26 cellular contexts compared by ENCODE assay signal in the genomic region with DNA sequence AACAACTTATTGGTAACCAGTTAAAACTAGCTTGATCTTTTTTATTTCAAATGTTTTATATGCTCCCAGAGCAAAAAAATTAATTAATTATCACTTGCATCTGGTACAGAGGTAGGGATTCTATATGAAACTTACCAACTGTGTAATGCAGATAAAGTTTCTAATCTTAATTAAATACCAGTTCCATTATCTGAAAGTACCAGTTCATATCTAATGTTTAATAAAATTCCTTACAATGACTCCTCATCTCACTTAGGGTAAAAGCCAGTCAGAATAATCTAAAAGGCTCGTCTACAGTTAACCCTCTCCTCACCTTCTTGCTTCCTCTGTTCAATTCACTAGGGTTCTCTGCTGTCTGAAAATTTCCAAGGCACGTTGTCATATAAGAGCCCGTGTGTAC.
DNase-seq lines count a peak whose midpoint lies in the region; ATAC-seq, FAIRE-seq and TF ChIP-seq lines count a peak whose summit lies in the region.
"Had no signal": no experiment of that assay in that cellular context is flagged by ENCODE, and none has a peak within 500 bp of the region (broad histone marks: within the 10 kb centered on the region; RNA-seq: fewer than 3 reads in every experiment).

No MANE protein-coding gene starts in this region.

- no peaks in the 10 kb centered on the region for H3K36me3 ChIP-seq in A673 (ENCODE audit: insufficient read depth, low read length, poor library complexity, severe bottlenecking)
- H3K36me3 ChIP-seq: BE2C, BLaER1 had no signal

- TF ChIP-seq CTCF in progenitor cell of endocrine pancreas (IDR thresholded peaks at IDR 0.05; ENCODE audit: unreplicated experiment) (no peak), A673 (conservative IDR thresholded peaks at IDR 0.05; ENCODE audit: low read depth, low read length) (no peak)

- intact Hi-C loops in A673 (cut with micrococcal nuclease; ENCODE audit: unreplicated experiment) = no loop called here

- DNase-seq in progenitor cell of endocrine pancreas (ENCODE audit: low spot score, unreplicated experiment) = no peak
- DNase-seq in A673 (ENCODE audit: low spot score) = no peak
- DNase-seq: ACHN; BE2C; C1 segment of cervical spinal cord; CD4-positive, alpha-beta memory T cell; CD4-positive, CD25-positive, alpha-beta regulatory T cell; CD8-positive, alpha-beta memory T cell; COR-L47; DMS 273 treated with DMSO at 0.1 percent for 48 hours; DMS153; DMS53; DMS79; DND-41; EL; GF-D8 had no signal

- H3K4me1 Mint-ChIP-seq in progenitor cell of endocrine pancreas (ENCODE audit: low read depth) = peaks cover 14% of the 10 kb centered on the region
- H3K4me1 Mint-ChIP-seq: CD14-positive monocyte; CD4-positive, alpha-beta memory T cell; CD4-positive, CD25-positive, alpha-beta regulatory T cell; CD8-positive, alpha-beta memory T cell had no signal

- no peaks in the 10 kb centered on the region for H3K27me3 Mint-ChIP-seq in progenitor cell of endocrine pancreas
- H3K27me3 Mint-ChIP-seq: CD4-positive, alpha-beta memory T cell; CD4-positive, CD25-positive, alpha-beta regulatory T cell; CD8-positive, alpha-beta memory T cell had no signal

- H3K9me3 Mint-ChIP-seq in progenitor cell of endocrine pancreas (ENCODE audit: low read depth) = peaks cover 6% of the 10 kb centered on the region

- no peak overlapping the region for H3K4me3 Mint-ChIP-seq in progenitor cell of endocrine pancreas (ENCODE audit: low read depth)
- H3K4me3 Mint-ChIP-seq: CD14-positive monocyte; CD4-positive, alpha-beta memory T cell; CD4-positive, CD25-positive, alpha-beta regulatory T cell; CD8-positive, alpha-beta memory T cell had no signal

- H3K4me3 ChIP-seq in A673 (ENCODE audit: low read depth, low read length, poor library complexity, severe bottlenecking) = no peak overlapping the region
- H3K4me3 ChIP-seq: A549, BLaER1 had no signal

- CTCF ChIA-PET in A673 (lab: Charles Lee) = no interaction called here

- no peak overlapping the region for H3K27ac ChIP-seq in A673 (ENCODE audit: low read depth, low read length, poor library complexity, severe bottlenecking)
- H3K27ac ChIP-seq: 22Rv1, A549, BLaER1 had no signal

- ATAC-seq in SK-N-SH treated with all-trans-retinoic acid at 6 μM for 48 hours (no peak), HG03378 (IDR thresholded peaks at IDR 0.05; ENCODE audit: unreplicated experiment) (no peak), HG03354 (IDR thresholded peaks at IDR 0.05; ENCODE audit: poor library complexity, severe bottlenecking, unreplicated experiment) (no peak)
- ATAC-seq: A549 had no signal

- FAIRE-seq in G401.6 (lab: Jason Lieb, UNC) = peak; percentile 17
- FAIRE-seq: A549, GM12891, GM19239 had no signal

- no peaks in the 10 kb centered on the region for H3K4me1 ChIP-seq in A673 (ENCODE audit: insufficient read depth, low read length, poor library complexity, severe bottlenecking)
- H3K4me1 ChIP-seq: A549, BE2C, BLaER1 had no signal

- BruUV-seq in A673 (replicated peaks; lab: Mats Ljungman, UMichigan) = no TSS peak

- H3K27me3 ChIP-seq in A673 (replicated peaks; ENCODE audit: insufficient read depth, low read depth, low read length, poor library complexity) = no peaks in the 10 kb centered on the region
- H3K27me3 ChIP-seq: BE2C, BLaER1 had no signal

- H3K27ac Mint-ChIP-seq in progenitor cell of endocrine pancreas = peak overlapping the region; percentile 35
- H3K27ac Mint-ChIP-seq: CD14-positive monocyte; CD4-positive, alpha-beta memory T cell; CD4-positive, CD25-positive, alpha-beta regulatory T cell; CD8-positive, alpha-beta memory T cell had no signal

- POLR2A ChIA-PET in A673 (lab: Charles Lee; ENCODE audit: low non-redundant PET) = no interaction called here

- peaks cover 3% of the 10 kb centered on the region for H3K36me3 Mint-ChIP-seq in progenitor cell of endocrine pancreas (ENCODE audit: insufficient read depth)
- H3K36me3 Mint-ChIP-seq: CD14-positive monocyte; CD4-positive, alpha-beta memory T cell; CD8-positive, alpha-beta memory T cell had no signal

- no peaks in the 10 kb centered on the region for H3K9me3 ChIP-seq in A673 (ENCODE audit: low read depth, low read length, poor library complexity, severe bottlenecking)
- H3K9me3 ChIP-seq: BE2C, BLaER1 had no signal

TF ChIP-seq in SK-N-SH treated with all-trans-retinoic acid at 6 μM for 48 hours, 23 proteins besides CTCF, POLR2A, EP300 and RAD21:
- TF ChIP-seq ISL1 (CRISPR knock-in tag; IDR thresholded peaks at IDR 0.05) (peak; percentile 72), ESRRG (CRISPR knock-in tag; IDR thresholded peaks at IDR 0.05) (no peak), ZFP30 (CRISPR knock-in tag; IDR thresholded peaks at IDR 0.05) (no peak)
- TF ChIP-seq, protein P1, sequence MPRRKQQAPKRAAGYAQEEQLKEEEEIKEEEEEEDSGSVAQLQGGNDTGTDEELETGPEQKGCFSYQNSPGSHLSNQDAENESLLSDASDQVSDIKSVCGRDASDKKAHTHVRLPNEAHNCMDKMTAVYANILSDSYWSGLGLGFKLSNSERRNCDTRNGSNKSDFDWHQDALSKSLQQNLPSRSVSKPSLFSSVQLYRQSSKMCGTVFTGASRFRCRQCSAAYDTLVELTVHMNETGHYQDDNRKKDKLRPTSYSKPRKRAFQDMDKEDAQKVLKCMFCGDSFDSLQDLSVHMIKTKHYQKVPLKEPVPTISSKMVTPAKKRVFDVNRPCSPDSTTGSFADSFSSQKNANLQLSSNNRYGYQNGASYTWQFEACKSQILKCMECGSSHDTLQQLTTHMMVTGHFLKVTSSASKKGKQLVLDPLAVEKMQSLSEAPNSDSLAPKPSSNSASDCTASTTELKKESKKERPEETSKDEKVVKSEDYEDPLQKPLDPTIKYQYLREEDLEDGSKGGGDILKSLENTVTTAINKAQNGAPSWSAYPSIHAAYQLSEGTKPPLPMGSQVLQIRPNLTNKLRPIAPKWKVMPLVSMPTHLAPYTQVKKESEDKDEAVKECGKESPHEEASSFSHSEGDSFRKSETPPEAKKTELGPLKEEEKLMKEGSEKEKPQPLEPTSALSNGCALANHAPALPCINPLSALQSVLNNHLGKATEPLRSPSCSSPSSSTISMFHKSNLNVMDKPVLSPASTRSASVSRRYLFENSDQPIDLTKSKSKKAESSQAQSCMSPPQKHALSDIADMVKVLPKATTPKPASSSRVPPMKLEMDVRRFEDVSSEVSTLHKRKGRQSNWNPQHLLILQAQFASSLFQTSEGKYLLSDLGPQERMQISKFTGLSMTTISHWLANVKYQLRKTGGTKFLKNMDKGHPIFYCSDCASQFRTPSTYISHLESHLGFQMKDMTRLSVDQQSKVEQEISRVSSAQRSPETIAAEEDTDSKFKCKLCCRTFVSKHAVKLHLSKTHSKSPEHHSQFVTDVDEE (CRISPR knock-in tag; IDR thresholded peaks at IDR 0.05) = peak; percentile 41; the same call in 1 of the 2 replicates
